1 cellular context compared by ENCODE assay signal in genomic region chr3:148254402-148254801, GRCh38.
TF ChIP-seq lines count a peak whose summit lies in the region.

No MANE protein-coding gene starts in this region.

TF ChIP-seq in HepG2, 621 proteins besides CTCF, POLR2A, EP300 and RAD21:
- no peak for TF ChIP-seq CEBPZ (IDR thresholded peaks at IDR 0.05; ENCODE audit: low read length)
- TF ChIP-seq ZNF674 (CRISPR knock-in tag; IDR thresholded peaks at IDR 0.05; ENCODE audit: low read depth) = no peak
- 0 out of 2 replicates have a peak, but pooled peaks have one; percentile 28 for TF ChIP-seq PAXIP1 (CRISPR knock-in tag; conservative IDR thresholded peaks at IDR 0.05)
- no peak for TF ChIP-seq BORCS8-MEF2B (CRISPR knock-in tag; IDR thresholded peaks at IDR 0.05)
- peak; percentile 25; the same call in 1 of the 2 replicates for TF ChIP-seq ARID5B (CRISPR knock-in tag; IDR thresholded peaks at IDR 0.05)
- TF ChIP-seq HNF1A (IDR thresholded peaks at IDR 0.05; ENCODE audit: low read depth) = 0 out of 2 replicates have a peak, but pooled peaks have one; percentile 25
- TF ChIP-seq HNF1A (CRISPR knock-in tag; IDR thresholded peaks at IDR 0.05; ENCODE audit: borderline replicate concordance) = no peak
- 0 out of 2 replicates have a peak, but pooled peaks have one; percentile 10 for TF ChIP-seq ZNF644 (CRISPR knock-in tag; IDR thresholded peaks at IDR 0.05; ENCODE audit: low read depth)
- TF ChIP-seq ZNF543 (CRISPR knock-in tag; IDR thresholded peaks at IDR 0.05) = no peak
- no peak for TF ChIP-seq SOX6 (IDR thresholded peaks at IDR 0.05)
- peak; percentile 61; the same call in 1 of the 2 replicates for TF ChIP-seq SOX6 (CRISPR knock-in tag; IDR thresholded peaks at IDR 0.05)
- peak; percentile 31; the same call in 1 of the 2 replicates for TF ChIP-seq ZMYM4 (CRISPR knock-in tag; IDR thresholded peaks at IDR 0.05)
- no peak for TF ChIP-seq ZNF414 (CRISPR knock-in tag; IDR thresholded peaks at IDR 0.05)
- TF ChIP-seq SOX5 (CRISPR knock-in tag; IDR thresholded peaks at IDR 0.05; ENCODE audit: borderline replicate concordance) = peak; percentile 31; the same call in 1 of the 2 replicates
- no peak for TF ChIP-seq MLLT10 (CRISPR knock-in tag; IDR thresholded peaks at IDR 0.05)
- no peak for TF ChIP-seq SOX13 (IDR thresholded peaks at IDR 0.05)
- peak in 1 of 2 experiments; percentile 59; a peak in 2 of 4 replicates for TF ChIP-seq SOX13 (CRISPR knock-in tag; conservative IDR thresholded peaks at IDR 0.05 in 1 of 2, IDR thresholded peaks at IDR 0.05 in 1 of 2)
